Comparison of ENCODE assay signal across 2 cellular contexts in the genomic region with DNA sequence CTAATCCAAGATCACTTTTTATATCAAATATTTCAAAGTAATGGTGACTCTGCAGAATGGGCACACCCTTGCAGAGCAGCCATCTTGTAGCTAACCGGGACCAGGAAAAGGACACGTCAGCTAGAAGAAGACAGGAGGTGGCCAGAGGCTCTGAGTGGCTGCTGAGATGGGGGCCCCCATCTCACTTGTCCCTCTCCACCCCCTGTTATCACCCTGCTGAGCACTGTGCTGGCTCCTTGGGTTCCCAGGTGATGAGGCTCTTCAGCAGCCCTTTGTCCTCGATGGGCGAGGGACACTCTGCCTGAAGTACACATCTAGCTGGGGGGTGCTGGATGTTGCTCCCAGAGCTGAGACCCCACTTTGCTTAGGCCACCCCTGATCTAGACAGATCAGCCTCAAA.
TF ChIP-seq lines count a peak whose summit lies in the region.

No MANE protein-coding gene starts in this region.

TF ChIP-seq in IMR-90, 13 proteins besides CTCF, POLR2A, EP300 and RAD21:
- TF ChIP-seq RCOR1 (IDR thresholded peaks at IDR 0.05; ENCODE audit: insufficient replicate concordance, low read length) (no peak), SMC3 (IDR thresholded peaks at IDR 0.05; ENCODE audit: low read depth, low read length) (no peak), CHD1 (IDR thresholded peaks at IDR 0.05; ENCODE audit: low read depth, low read length) (no peak), NFE2L2 (IDR thresholded peaks at IDR 0.05; ENCODE audit: low read depth, low read length) (no peak), RFX5 (IDR thresholded peaks at IDR 0.05; ENCODE audit: low read depth, low read length) (no peak), CEBPB (IDR thresholded peaks at IDR 0.05; ENCODE audit: low read depth, low read length) (no peak), FOS (IDR thresholded peaks at IDR 0.05; ENCODE audit: low read depth, low read length) (no peak), MAFK (IDR thresholded peaks at IDR 0.05; ENCODE audit: low read depth, low read length) (no peak), MXI1 (IDR thresholded peaks at IDR 0.05; ENCODE audit: borderline replicate concordance, low read depth, low read length) (no peak), BHLHE40 (IDR thresholded peaks at IDR 0.05; ENCODE audit: low read depth, low read length) (no peak), MAZ (IDR thresholded peaks at IDR 0.05; ENCODE audit: borderline replicate concordance, low read depth, low read length) (no peak)
- TF ChIP-seq, protein P1, sequence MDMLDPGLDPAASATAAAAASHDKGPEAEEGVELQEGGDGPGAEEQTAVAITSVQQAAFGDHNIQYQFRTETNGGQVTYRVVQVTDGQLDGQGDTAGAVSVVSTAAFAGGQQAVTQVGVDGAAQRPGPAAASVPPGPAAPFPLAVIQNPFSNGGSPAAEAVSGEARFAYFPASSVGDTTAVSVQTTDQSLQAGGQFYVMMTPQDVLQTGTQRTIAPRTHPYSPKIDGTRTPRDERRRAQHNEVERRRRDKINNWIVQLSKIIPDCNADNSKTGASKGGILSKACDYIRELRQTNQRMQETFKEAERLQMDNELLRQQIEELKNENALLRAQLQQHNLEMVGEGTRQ (IDR thresholded peaks at IDR 0.05; ENCODE audit: low read depth, low read length) = no peak
- TF ChIP-seq, protein P2, sequence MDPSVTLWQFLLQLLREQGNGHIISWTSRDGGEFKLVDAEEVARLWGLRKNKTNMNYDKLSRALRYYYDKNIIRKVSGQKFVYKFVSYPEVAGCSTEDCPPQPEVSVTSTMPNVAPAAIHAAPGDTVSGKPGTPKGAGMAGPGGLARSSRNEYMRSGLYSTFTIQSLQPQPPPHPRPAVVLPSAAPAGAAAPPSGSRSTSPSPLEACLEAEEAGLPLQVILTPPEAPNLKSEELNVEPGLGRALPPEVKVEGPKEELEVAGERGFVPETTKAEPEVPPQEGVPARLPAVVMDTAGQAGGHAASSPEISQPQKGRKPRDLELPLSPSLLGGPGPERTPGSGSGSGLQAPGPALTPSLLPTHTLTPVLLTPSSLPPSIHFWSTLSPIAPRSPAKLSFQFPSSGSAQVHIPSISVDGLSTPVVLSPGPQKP (IDR thresholded peaks at IDR 0.05; ENCODE audit: borderline replicate concordance, low read depth, low read length) = no peak

TF ChIP-seq in H1, 55 proteins besides CTCF, POLR2A, EP300 and RAD21:
- TF ChIP-seq SIRT6 (IDR thresholded peaks at IDR 0.05; ENCODE audit: low read length) = no peak
- no peak for TF ChIP-seq CHD1 (IDR thresholded peaks at IDR 0.05; ENCODE audit: low read depth, low read length)
- no peak for TF ChIP-seq ASH2L (IDR thresholded peaks at IDR 0.05; ENCODE audit: low read length)
- TF ChIP-seq RXRA (IDR thresholded peaks at IDR 0.05; ENCODE audit: insufficient read depth, low read depth, low read length) = no peak
- no peak for TF ChIP-seq CTBP2 (IDR thresholded peaks at IDR 0.05; ENCODE audit: borderline replicate concordance, insufficient read depth, insufficient read length, low read length)
- no peak for TF ChIP-seq RFX5 (IDR thresholded peaks at IDR 0.05; ENCODE audit: borderline replicate concordance, low read depth, low read length)
- TF ChIP-seq SP1 (IDR thresholded peaks at IDR 0.05; ENCODE audit: low read depth, low read length) = no peak
- no peak for TF ChIP-seq CBX5 (IDR thresholded peaks at IDR 0.05; ENCODE audit: low read depth, low read length)
- no peak for TF ChIP-seq CREB1 (IDR thresholded peaks at IDR 0.05)
- no peak for TF ChIP-seq KDM4A (IDR thresholded peaks at IDR 0.05; ENCODE audit: low read depth, low read length, severe bottlenecking)
- no peak for TF ChIP-seq SP4 (IDR thresholded peaks at IDR 0.05; ENCODE audit: low read length)
- TF ChIP-seq SP2 (IDR thresholded peaks at IDR 0.05; ENCODE audit: low read length) = no peak
- no peak for TF ChIP-seq BRCA1 (IDR thresholded peaks at IDR 0.05; ENCODE audit: low read depth, low read length)
- TF ChIP-seq TBP (IDR thresholded peaks at IDR 0.05; ENCODE audit: low read depth, low read length) = no peak
- TF ChIP-seq, protein P3, sequence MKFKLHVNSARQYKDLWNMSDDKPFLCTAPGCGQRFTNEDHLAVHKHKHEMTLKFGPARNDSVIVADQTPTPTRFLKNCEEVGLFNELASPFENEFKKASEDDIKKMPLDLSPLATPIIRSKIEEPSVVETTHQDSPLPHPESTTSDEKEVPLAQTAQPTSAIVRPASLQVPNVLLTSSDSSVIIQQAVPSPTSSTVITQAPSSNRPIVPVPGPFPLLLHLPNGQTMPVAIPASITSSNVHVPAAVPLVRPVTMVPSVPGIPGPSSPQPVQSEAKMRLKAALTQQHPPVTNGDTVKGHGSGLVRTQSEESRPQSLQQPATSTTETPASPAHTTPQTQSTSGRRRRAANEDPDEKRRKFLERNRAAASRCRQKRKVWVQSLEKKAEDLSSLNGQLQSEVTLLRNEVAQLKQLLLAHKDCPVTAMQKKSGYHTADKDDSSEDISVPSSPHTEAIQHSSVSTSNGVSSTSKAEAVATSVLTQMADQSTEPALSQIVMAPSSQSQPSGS (IDR thresholded peaks at IDR 0.05; ENCODE audit: low read length) = no peak
- TF ChIP-seq BACH1 (IDR thresholded peaks at IDR 0.05; ENCODE audit: low read length) = no peak
- no peak for TF ChIP-seq YY1 (IDR thresholded peaks at IDR 0.05; ENCODE audit: low read depth, low read length)
- no peak for TF ChIP-seq SRF (IDR thresholded peaks at IDR 0.05; ENCODE audit: low read depth, low read length)
- TF ChIP-seq RBBP5 (IDR thresholded peaks at IDR 0.05; ENCODE audit: borderline replicate concordance, low read depth, low read length) = no peak
